ENCODE assay signal across 9 cellular contexts in genomic region chr12:99043319-99043914, GRCh38.
DNase-seq lines count a peak whose midpoint lies in the region; ATAC-seq and TF ChIP-seq lines count a peak whose summit lies in the region.
"Had no signal": no experiment of that assay in that cellular context is flagged by ENCODE, and none has a peak within 500 bp of the region (broad histone marks: within the 10 kb centered on the region; RNA-seq: fewer than 3 reads in every experiment).

No MANE protein-coding gene starts in this region.

- no peak for ATAC-seq in GM18520 (IDR thresholded peaks at IDR 0.05; ENCODE audit: unreplicated experiment)
- ATAC-seq: stimulated activated effector memory CD8-positive, alpha-beta T cell treated with anti-CD3 and anti-CD28 coated beads, Interleukin-12 subunit alpha, Interleukin-12 subunit beta, amount 100 ng/mL, for 72 hours had no signal

- H3K36me3 ChIP-seq in DOHH2 (ENCODE audit: control insufficient read depth, low read length) = no peaks in the 10 kb centered on the region
- no peaks in the 10 kb centered on the region for H3K36me3 ChIP-seq in GM23248 (ENCODE audit: low read depth)
- no peaks in the 10 kb centered on the region for H3K36me3 ChIP-seq in SU-DHL-6 (ENCODE audit: low read length)
- no peaks in the 10 kb centered on the region for H3K36me3 ChIP-seq in breast epithelium
- H3K36me3 ChIP-seq in kidney epithelial cell (ENCODE audit: control insufficient read depth, insufficient read depth, low read length) = no peaks in the 10 kb centered on the region

- H3K9me2 ChIP-seq in DOHH2 (replicated peaks; ENCODE audit: control insufficient read depth, low read length) = no peaks in the 10 kb centered on the region
- no peaks in the 10 kb centered on the region for H3K9me2 ChIP-seq in GM23248 (ENCODE audit: insufficient read depth)
- H3K9me2 ChIP-seq in SU-DHL-6 (replicated peaks; ENCODE audit: insufficient read depth, low read length) = no peaks in the 10 kb centered on the region

- WGBS in GM23248 (ENCODE audit: low coverage in 1 of 2, low lambda C conversion rate in 2 of 2, missing lambda C conversion rate in 2 of 2), 2 experiments = 39 to 43% methylated on average over 2 of the region's 2 CpGs

- no peak overlapping the region for H3K4me2 ChIP-seq in DOHH2 (ENCODE audit: low read length)
- no peak overlapping the region for H3K4me2 ChIP-seq in GM23248 (ENCODE audit: unreplicated experiment)
- no peak overlapping the region for H3K4me2 ChIP-seq in SU-DHL-6 (ENCODE audit: low read depth, low read length, poor library complexity, severe bottlenecking)

- no peaks in the 10 kb centered on the region for H3K27me3 ChIP-seq in DOHH2 (ENCODE audit: control insufficient read depth, low read length)
- H3K27me3 ChIP-seq in GM23248 (replicated peaks; ENCODE audit: insufficient read depth) = no peaks in the 10 kb centered on the region; the same call in 1 of the 2 replicates
- H3K27me3 ChIP-seq in SU-DHL-6 (ENCODE audit: low read length) = no peaks in the 10 kb centered on the region
- H3K27me3 ChIP-seq in breast epithelium = no peaks in the 10 kb centered on the region
- no peaks in the 10 kb centered on the region for H3K27me3 ChIP-seq in kidney epithelial cell (ENCODE audit: control insufficient read depth, insufficient read depth, low read length)

- H4K20me1 ChIP-seq in DOHH2 (ENCODE audit: control insufficient read depth, insufficient read depth, low read depth, low read length) (no peaks in the 10 kb centered on the region), GM23248 (ENCODE audit: insufficient read depth) (no peaks in the 10 kb centered on the region), SU-DHL-6 (ENCODE audit: low read depth, low read length) (no peaks in the 10 kb centered on the region)

- H3K4me1 ChIP-seq in DOHH2 (ENCODE audit: control insufficient read depth, low read length) = peaks cover 6% of the 10 kb centered on the region
- H3K4me1 ChIP-seq in GM23248 (ENCODE audit: insufficient read depth) = no peaks in the 10 kb centered on the region
- H3K4me1 ChIP-seq in breast epithelium = no peaks in the 10 kb centered on the region

- TF ChIP-seq POLR2A in breast epithelium (IDR thresholded peaks at IDR 0.05) = no peak

- in situ Hi-C loops in GM23248 (cut with MboI) = loop anchor here (10.0 kb wide), 1 partner anchor 721 kb away; no protein-coding TSS in a partner anchor

- no peak overlapping the region for H3K9ac ChIP-seq in GM23248
- H3K9ac ChIP-seq in SU-DHL-6 (ENCODE audit: low read length) = no peak overlapping the region

- H3K4me3 ChIP-seq in DOHH2 (ENCODE audit: low read length) (no peak overlapping the region), GM23248 (no peak overlapping the region), SU-DHL-6 (ENCODE audit: insufficient read depth, low read length, poor library complexity, severe bottlenecking) (no peak overlapping the region), breast epithelium (no peak overlapping the region), kidney epithelial cell (ENCODE audit: low read depth, low read length) (no peak overlapping the region)

- intact Hi-C loops in breast epithelium (cut with DNase I; ENCODE audit: low total_unique reads) = no loop called here

- no peaks in the 10 kb centered on the region for H3F3A ChIP-seq in DOHH2 (ENCODE audit: control insufficient read depth, insufficient read depth)
- H3F3A ChIP-seq in GM23248 (ENCODE audit: insufficient read depth) = no peaks in the 10 kb centered on the region
- H3F3A ChIP-seq in SU-DHL-6 (ENCODE audit: insufficient read depth) = no peaks in the 10 kb centered on the region

- DNase-seq in GM23248 (peak; percentile 69), NCI-H1048 (lab: John Stamatoyannopoulos, UW) (peak; percentile 29), breast epithelium (ENCODE audit: low spot score in 2 of 2) (no peak), kidney epithelial cell (ENCODE audit: low read depth) (peak; percentile 35)
- DNase-seq in stimulated activated CD4-positive, alpha-beta T cell treated with anti-CD3 and anti-CD28 coated beads, Interleukin-2, amount 100 ng/mL, for 48 hours = peak; percentile 32 to 48

- H3K9me3 ChIP-seq in DOHH2 (ENCODE audit: control insufficient read depth, insufficient read depth, low read length) = peaks cover 15% of the 10 kb centered on the region; the same call in 1 of the 2 replicates
- H3K9me3 ChIP-seq in GM23248 (ENCODE audit: low read depth) = peaks cover 3% of the 10 kb centered on the region
- peaks cover 8% of the 10 kb centered on the region; the same call in 1 of the 2 replicates for H3K9me3 ChIP-seq in SU-DHL-6 (ENCODE audit: insufficient read depth, low read length)
- H3K9me3 ChIP-seq in breast epithelium = peaks cover 0 to 7% of the 10 kb centered on the region in 2 donors

- H3K27ac ChIP-seq in DOHH2 (ENCODE audit: low read depth, low read length) (no peak overlapping the region), GM23248 (no peak overlapping the region), SU-DHL-6 (ENCODE audit: low read depth, low read length) (no peak overlapping the region), breast epithelium (no peak overlapping the region)

- H3K79me2 ChIP-seq in DOHH2 (ENCODE audit: control insufficient read depth, low read length) = no peaks in the 10 kb centered on the region
- H3K79me2 ChIP-seq in GM23248 (ENCODE audit: insufficient read depth) = no peaks in the 10 kb centered on the region
- H3K79me2 ChIP-seq in SU-DHL-6 (ENCODE audit: insufficient read depth, low read length) = no peaks in the 10 kb centered on the region

- TF ChIP-seq CTCF in DOHH2 (IDR thresholded peaks at IDR 0.05; ENCODE audit: low read depth, low read length, poor library complexity, severe bottlenecking) (peak; percentile 86), SU-DHL-6 (IDR thresholded peaks at IDR 0.05; ENCODE audit: insufficient read depth, low read length, poor library complexity, severe bottlenecking) (peak; percentile 71), breast epithelium (IDR thresholded peaks at IDR 0.05) (peak; percentile 33 to 68 (median 64)), kidney epithelial cell (IDR thresholded peaks at IDR 0.05; ENCODE audit: insufficient read depth, low read length, poor library complexity, severe bottlenecking) (peak; percentile 94)

- H2AFZ ChIP-seq in GM23248 (no peak overlapping the region), SU-DHL-6 (ENCODE audit: low read depth, low read length, severe bottlenecking) (no peak overlapping the region)

Comparison
In these comparisons a context has a peak if more than half of its experiments do, and no peak if none do; other contexts are left out.
1. DNase-seq: peak in GM23248 (single experiment), NCI-H1048 (single experiment), kidney epithelial cell (single experiment) and stimulated activated CD4-positive, alpha-beta T cell treated with anti-CD3 and anti-CD28 coated beads, Interleukin-2, amount 100 ng/mL, for 48 hours (2 of 2); none in breast epithelium (0 of 2).
2. Peak in every context shown above with its lines, with median percentiles within 50 percentile points of each other: CTCF ChIP-seq.